In genomic region chr20:59933296-59933848, GRCh38 we compare ENCODE assay signal across 7 cellular contexts. TPM values are rescaled to one million over a fixed set of nuclear protein-coding genes. Genes with fewer than 3 reads are reported as not detected.
DNase-seq lines count a peak whose midpoint lies in the region; TF ChIP-seq lines count a peak whose summit lies in the region.

TSS of gene SYCP2 (minus strand) at chr20:59933637. CDS start at chr20:59922413, 11,224 bp downstream.

- peak; percentile 43 to 87 (median 63) for DNase-seq in T-helper 2 cell
- DNase-seq in MCF 10A (ENCODE audit: unreplicated experiment): no peak
- peak; percentile 40 to 77 (median 61) for DNase-seq in immature natural killer cell
- peak; percentile 56 for DNase-seq in stimulated activated CD4-positive, alpha-beta T cell treated with anti-CD3 and anti-CD28 coated beads, Interleukin-1b, Interleukin-23, amount 100 ng/mL, for 48 hours
- DNase-seq in NCI-H1105 treated with DMSO at 0.1 percent for 48 hours (lab: John Stamatoyannopoulos, UW): no peak
- no peak for DNase-seq in NCI-H526 treated with DMSO at 0.1 percent for 48 hours (lab: John Stamatoyannopoulos, UW)

- peaks cover 10% of the 10 kb centered on the region for H3K4me1 Mint-ChIP-seq in MCF 10A (ENCODE audit: insufficient read depth, unreplicated experiment)
- peaks cover 18 to 50% of the 10 kb centered on the region in 2 donors for H3K4me1 Mint-ChIP-seq in immature natural killer cell

- peaks cover 9% of the 10 kb centered on the region for H3K4me1 ChIP-seq in HEK293 (ENCODE audit: control insufficient read depth, insufficient read depth, low read length)

- peak within 1 kb of the TSS; percentile 55; the same call in 1 of the 2 replicates for H3K27ac ChIP-seq in HEK293 (ENCODE audit: extremely low read depth, low read depth, low read length)

- no TSS peak for BruUV-seq in MCF 10A (replicated peaks; lab: Mats Ljungman, UMichigan)

- H3K9me3 Mint-ChIP-seq in MCF 10A (ENCODE audit: unreplicated experiment) (no peaks in the 10 kb centered on the region), immature natural killer cell (no peaks in the 10 kb centered on the region)

- POLR2A ChIA-PET in HEK293 (lab: Yijun Ruan, JAX): no interaction called here
- POLR2A ChIA-PET in MCF 10A (lab: Yijun Ruan, JAX): no interaction called here

- CTCF ChIA-PET in HEK293 (lab: Yijun Ruan, JAX): interaction anchor here (0.6 to 2.6 kb wide), 12 partner anchors 12 to 344 kb away, joined by 3 to 19 read pairs (median 3); no protein-coding TSS in a partner anchor
- CTCF ChIA-PET in MCF 10A (lab: Yijun Ruan, JAX): interaction anchor here (0.5 to 4.1 kb wide), 18 partner anchors 11 to 547 kb away, joined by 3 to 27 read pairs (median 6); no protein-coding TSS in a partner anchor

- H3K4me3 ChIP-seq in HEK293 (ENCODE audit: low read depth, low read length): peak within 1 kb of the TSS; percentile 63

- H3K36me3 Mint-ChIP-seq in MCF 10A (ENCODE audit: insufficient read depth, unreplicated experiment) (no peaks in the 10 kb centered on the region), immature natural killer cell (no peaks in the 10 kb centered on the region)

- intact Hi-C loops in MCF 10A (cut with micrococcal nuclease): no loop called here

- H3K27me3 Mint-ChIP-seq in MCF 10A (ENCODE audit: insufficient read depth, unreplicated experiment) (peaks cover 11% of the 10 kb centered on the region), immature natural killer cell (ENCODE audit: low read depth in 3 of 3) (peaks cover 0 to 10% (median 2%) of the 10 kb centered on the region in 3 donors)

- no peak for TF ChIP-seq CTCF in HEK293 (tag by site-specific recombination; IDR thresholded peaks at IDR 0.05)
- no peak for TF ChIP-seq CTCF in MCF 10A (IDR thresholded peaks at IDR 0.05; ENCODE audit: unreplicated experiment)

- H3K36me3 ChIP-seq in HEK293 (ENCODE audit: control insufficient read depth in 2 of 2, insufficient read depth in 1 of 2, low read length in 2 of 2): no peaks in the 10 kb centered on the region

- H3K27ac Mint-ChIP-seq in MCF 10A (ENCODE audit: low read depth, unreplicated experiment) (no peak within 1 kb of the TSS), immature natural killer cell (peak within 1 kb of the TSS in 2 of 6 donors; percentile 59 to 67)

- H3K4me3 Mint-ChIP-seq in MCF 10A (ENCODE audit: unreplicated experiment): peak within 1 kb of the TSS; percentile 70
- H3K4me3 Mint-ChIP-seq in immature natural killer cell: peak within 1 kb of the TSS; percentile 75 to 85 (median 75)

- H3K9me3 ChIP-seq in HEK293 (ENCODE audit: control insufficient read depth, insufficient read depth, low read depth, low read length): no peaks in the 10 kb centered on the region

TF ChIP-seq in HEK293, 187 proteins besides CTCF, POLR2A, EP300 and RAD21:
- no peak for TF ChIP-seq ZNF621 (tag by site-specific recombination; IDR thresholded peaks at IDR 0.05)
- TF ChIP-seq ZNF324 (tag by site-specific recombination; IDR thresholded peaks at IDR 0.05): no peak
- TF ChIP-seq ZNF274 (IDR thresholded peaks at IDR 0.05; ENCODE audit: low read length): no peak
- TF ChIP-seq ZNF274 (tag by site-specific recombination; IDR thresholded peaks at IDR 0.05; ENCODE audit: borderline replicate concordance): no peak
- TF ChIP-seq ZNF600 (tag by site-specific recombination; IDR thresholded peaks at IDR 0.05): no peak
- no peak for TF ChIP-seq ZNF133 (tag by site-specific recombination; IDR thresholded peaks at IDR 0.05)
- no peak for TF ChIP-seq ZNF837 (tag by site-specific recombination; IDR thresholded peaks at IDR 0.05)
- TF ChIP-seq ZNF19 (tag by site-specific recombination; IDR thresholded peaks at IDR 0.05; ENCODE audit: low read depth): no peak
- no peak for TF ChIP-seq GLI2 (tag by site-specific recombination; IDR thresholded peaks at IDR 0.05; ENCODE audit: borderline replicate concordance, low read depth)
TF ChIP-seq in HEK293: peak in this region for 0.

RNA-seq across cellular contexts. Expression of gene SYCP2, which starts in this region (rescaled TPM):
- total RNA-seq in MCF 10A (2022): 0.35 and 0.61 TPM in 2 replicates
- 1 to 10 TPM; 1.3 to 2.3 (median 1.4) TPM for polyA plus RNA-seq in immature natural killer cell

Comparison
In these comparisons a context has a peak if more than half of its experiments do, and no peak if none do; other contexts are left out.
1. DNase-seq: peak in T-helper 2 cell (5 of 5), immature natural killer cell (3 of 3) and stimulated activated CD4-positive, alpha-beta T cell treated with anti-CD3 and anti-CD28 coated beads, Interleukin-1b, Interleukin-23, amount 100 ng/mL, for 48 hours (single experiment); none in MCF 10A (single experiment), NCI-H1105 treated with DMSO at 0.1 percent for 48 hours (single experiment) and NCI-H526 treated with DMSO at 0.1 percent for 48 hours (single experiment).